In genomic region chr9:77304543-77304942, GRCh38 we compare ENCODE assay signal across 18 cellular contexts.
DNase-seq lines count a peak whose midpoint lies in the region; ATAC-seq and TF ChIP-seq lines count a peak whose summit lies in the region.
"Had no signal": no experiment of that assay in that cellular context is flagged by ENCODE, and none has a peak within 500 bp of the region (broad histone marks: within the 10 kb centered on the region; RNA-seq: fewer than 3 reads in every experiment).

No MANE protein-coding gene starts in this region.

- H3K4me3 ChIP-seq in left ventricle myocardium inferior = no peak overlapping the region
- H3K4me3 ChIP-seq: SJSA1, uterus had no signal

- no peak for TF ChIP-seq CTCF in left ventricle myocardium inferior (IDR thresholded peaks at IDR 0.05; ENCODE audit: borderline replicate concordance)

- peak; percentile 86 to 90 for ATAC-seq in activated T-cell treated with anti-CD3 and anti-CD28 coated beads, Interleukin-2, amount 50 U/mL, for 72 hours (replicated peaks in 1 of 2)
- peak; percentile 78 for ATAC-seq in GM21737 (IDR thresholded peaks at IDR 0.05; ENCODE audit: unreplicated experiment)
- ATAC-seq in HG03457 (IDR thresholded peaks at IDR 0.05; ENCODE audit: unreplicated experiment) = peak; percentile 78
- ATAC-seq in stimulated activated naive CD8-positive, alpha-beta T cell treated with anti-CD3 and anti-CD28 coated beads, Interleukin-15, Interleukin-2, amounts not matched to agents 100 U/mL and 50 U/mL, for 24 hours = peak; percentile 98
- no peak for ATAC-seq in HG03520 (IDR thresholded peaks at IDR 0.05; ENCODE audit: unreplicated experiment)

- peaks cover 3 to 17% of the 10 kb centered on the region in 2 donors for H3K36me3 Mint-ChIP-seq in activated T-cell treated with anti-CD3 and anti-CD28 coated beads, Interleukin-2, amount 50 U/mL, for 72 hours (ENCODE audit: insufficient read depth in 2 of 2)

- no peak overlapping the region for H3K27ac ChIP-seq in left ventricle myocardium inferior (replicated peaks)
- H3K27ac ChIP-seq: neutrophil, SJSA1, uterus had no signal

- no peaks in the 10 kb centered on the region for H3K9me3 ChIP-seq in left ventricle myocardium inferior (replicated peaks)
- H3K9me3 ChIP-seq: neutrophil, SJSA1, uterus had no signal

- no peaks in the 10 kb centered on the region for H3K27me3 Mint-ChIP-seq in activated T-cell treated with anti-CD3 and anti-CD28 coated beads, Interleukin-2, amount 50 U/mL, for 72 hours (ENCODE audit: low read depth)
- H3K27me3 Mint-ChIP-seq: activated CD4-positive, alpha-beta memory T cell treated with anti-CD3 and anti-CD28 coated beads for 36 hours; CD8-positive, alpha-beta memory T cell; central memory CD8-positive, alpha-beta T cell had no signal

- peaks cover 0 to 2% of the 10 kb centered on the region in 2 donors for H3K9me3 Mint-ChIP-seq in activated T-cell treated with anti-CD3 and anti-CD28 coated beads, Interleukin-2, amount 50 U/mL, for 72 hours
- H3K9me3 Mint-ChIP-seq: activated CD4-positive, alpha-beta memory T cell treated with anti-CD3 and anti-CD28 coated beads for 36 hours; CD8-positive, alpha-beta memory T cell; central memory CD8-positive, alpha-beta T cell had no signal

- no peak overlapping the region for H3K4me3 Mint-ChIP-seq in activated T-cell treated with anti-CD3 and anti-CD28 coated beads, Interleukin-2, amount 50 U/mL, for 72 hours
- H3K4me3 Mint-ChIP-seq: activated CD4-positive, alpha-beta memory T cell treated with anti-CD3 and anti-CD28 coated beads for 36 hours; CD8-positive, alpha-beta memory T cell; central memory CD8-positive, alpha-beta T cell had no signal

- peaks cover 13% of the 10 kb centered on the region for H3K4me1 Mint-ChIP-seq in activated T-cell treated with anti-CD3 and anti-CD28 coated beads, Interleukin-2, amount 50 U/mL, for 72 hours (ENCODE audit: low read depth)
- H3K4me1 Mint-ChIP-seq: CD8-positive, alpha-beta memory T cell; central memory CD8-positive, alpha-beta T cell had no signal

- no peaks in the 10 kb centered on the region for H3K27me3 ChIP-seq in left ventricle myocardium inferior (ENCODE audit: low read depth)
- H3K27me3 ChIP-seq: neutrophil, SJSA1, uterus had no signal

- H3K4me1 ChIP-seq in left ventricle myocardium inferior = no peaks in the 10 kb centered on the region
- H3K4me1 ChIP-seq: SJSA1, uterus had no signal

- DNase-seq in activated T-cell treated with anti-CD3 and anti-CD28 coated beads, Interleukin-2, amount 50 U/mL, for 72 hours = no peak
- no peak for DNase-seq in activated T-cell treated with anti-CD3 and anti-CD28 coated beads, Interleukin-2, amount 50 U/mL, for 48 hours
- DNase-seq in stimulated activated naive CD8-positive, alpha-beta T cell treated with anti-CD3 and anti-CD28 coated beads, Interleukin-15, Interleukin-2, amounts not matched to agents 100 U/mL and 50 U/mL, for 24 hours = no peak
- DNase-seq in NCI-H510A (lab: John Stamatoyannopoulos, UW) = no peak
- DNase-seq in left ventricle myocardium inferior = no peak
- DNase-seq: activated CD4-positive, alpha-beta memory T cell treated with anti-CD3 and anti-CD28 coated beads for 36 hours; CD8-positive, alpha-beta memory T cell; EL; kidney; midbrain; stimulated activated naive CD4-positive, alpha-beta T cell; uterus had no signal

- peak overlapping the region; percentile 25 for H3K27ac Mint-ChIP-seq in activated T-cell treated with anti-CD3 and anti-CD28 coated beads, Interleukin-2, amount 50 U/mL, for 72 hours
- H3K27ac Mint-ChIP-seq: activated CD4-positive, alpha-beta memory T cell treated with anti-CD3 and anti-CD28 coated beads for 36 hours had no signal

- no peaks in the 10 kb centered on the region for H3K36me3 ChIP-seq in left ventricle myocardium inferior
- H3K36me3 ChIP-seq: neutrophil, SJSA1, uterus had no signal

- intact Hi-C loops in left ventricle myocardium inferior (cut with micrococcal nuclease) = no loop called here
